In genomic region chrX:11100281-11101035, GRCh38 we compare ENCODE assay signal across 7 cellular contexts. TPM values are rescaled to one million over a fixed set of nuclear protein-coding genes. Genes with fewer than 3 reads are reported as not detected.
DNase-seq lines count a peak whose midpoint lies in the region; ATAC-seq and TF ChIP-seq lines count a peak whose summit lies in the region.

No MANE protein-coding gene starts in this region.

- H3K4me3 Mint-ChIP-seq in stimulated activated naive B cell treated with anti-CD40 and anti-IgM and Interleukin-4, amounts not matched to agents 10 μg/mL and 1 μg/mL and 100 μg/mL, for 72 hours = no peak overlapping the region

- no peaks in the 10 kb centered on the region for H3K36me3 ChIP-seq in mammary epithelial cell (ENCODE audit: insufficient read depth, low read length)

- no peak overlapping the region for H3K27ac Mint-ChIP-seq in stimulated activated naive B cell treated with anti-CD40 and anti-IgM and Interleukin-4, amounts not matched to agents 10 μg/mL and 1 μg/mL and 100 μg/mL, for 72 hours

- peak overlapping the region; percentile 47 for H3K27ac ChIP-seq in mammary epithelial cell (ENCODE audit: insufficient read depth, low read depth, low read length)

- peak overlapping the region; percentile 35 for H2AFZ ChIP-seq in mammary epithelial cell (ENCODE audit: low read depth, low read length)

- 20% methylated on average over 10 of the region's 10 CpGs for WGBS in mammary epithelial cell (ENCODE audit: low coverage, missing lambda C conversion rate)

- H3K4me1 Mint-ChIP-seq in stimulated activated naive B cell treated with anti-CD40 and anti-IgM and Interleukin-4, amounts not matched to agents 10 μg/mL and 1 μg/mL and 100 μg/mL, for 72 hours = peaks cover 0 to 8% of the 10 kb centered on the region in 2 donors

- H3K4me2 ChIP-seq in mammary epithelial cell (ENCODE audit: insufficient read depth, low read depth, low read length) = no peak overlapping the region

- H3K9ac ChIP-seq in mammary epithelial cell (ENCODE audit: insufficient read depth, low read length) = peak overlapping the region; percentile 20

- CTCF ChIA-PET in mammary epithelial cell (lab: Charles Lee; ENCODE audit: low non-redundant PET) = no interaction called here

- peaks cover 6% of the 10 kb centered on the region for H3K4me1 ChIP-seq in mammary epithelial cell (ENCODE audit: insufficient read depth, low read length)

- H4K20me1 ChIP-seq in mammary epithelial cell (ENCODE audit: insufficient read depth, low read length) = no peaks in the 10 kb centered on the region

- dilution Hi-C loops in mammary epithelial cell (cut with HindIII; ENCODE audit: low sequenced_read_pairs) = no loop called here

- H3K36me3 Mint-ChIP-seq in stimulated activated naive B cell treated with anti-CD40 and anti-IgM and Interleukin-4, amounts not matched to agents 10 μg/mL and 1 μg/mL and 100 μg/mL, for 72 hours = peaks cover 0 to 5% of the 10 kb centered on the region in 2 donors

- intact Hi-C loops in mammary epithelial cell (cut with micrococcal nuclease) = loop anchor here (1.0 to 5.0 kb wide), 6 partner anchors 224 to 910 kb away; no protein-coding TSS in a partner anchor

- no peaks in the 10 kb centered on the region for H3K9me3 Mint-ChIP-seq in stimulated activated naive B cell treated with anti-CD40 and anti-IgM and Interleukin-4, amounts not matched to agents 10 μg/mL and 1 μg/mL and 100 μg/mL, for 72 hours

- TF ChIP-seq CTCF in GM12875 (IDR thresholded peaks at IDR 0.05; ENCODE audit: borderline replicate concordance, insufficient read depth, low read depth, low read length) (0 out of 2 replicates have a peak, but pooled peaks have one; percentile 33), mammary epithelial cell (conservative IDR thresholded peaks at IDR 0.05 in 1 of 2, IDR thresholded peaks at IDR 0.05 in 1 of 2; ENCODE audit: extremely low read depth in 1 of 2, insufficient read depth in 1 of 2, low read depth in 1 of 2, low read length in 2 of 2) (peak; percentile 29 to 51)

- ATAC-seq in HG03175 (IDR thresholded peaks at IDR 0.05; ENCODE audit: unreplicated experiment) = no peak
- ATAC-seq in stimulated activated naive B cell treated with anti-CD40 and anti-IgM and Interleukin-4, amounts not matched to agents 10 μg/mL and 1 μg/mL and 100 μg/mL, for 72 hours (replicated peaks) = no peak

- DNase-seq in NCI-H2171 (lab: John Stamatoyannopoulos, UW) (peak; percentile 3), mammary epithelial cell (peak; percentile 61), lung microvascular endothelial cell (ENCODE audit: low read depth in 2 of 2) (peak; percentile 59 to 65), activated gamma-delta T cell treated with Interleukin-2 at 50 U/mL for 16 hours (no peak)
- DNase-seq in stimulated activated naive B cell treated with anti-CD40 and anti-IgM and Interleukin-4, amounts not matched to agents 10 μg/mL and 1 μg/mL and 100 μg/mL, for 72 hours = no peak

- H3K9me3 ChIP-seq in mammary epithelial cell (replicated peaks; ENCODE audit: insufficient read depth, low read length) = no peaks in the 10 kb centered on the region

- BruUV-seq in mammary epithelial cell (replicated peaks; lab: Mats Ljungman, UMichigan) = no TSS peak

- H3K79me2 ChIP-seq in mammary epithelial cell (ENCODE audit: insufficient read depth, low read length) = no peaks in the 10 kb centered on the region

- no peaks in the 10 kb centered on the region for H3K27me3 Mint-ChIP-seq in stimulated activated naive B cell treated with anti-CD40 and anti-IgM and Interleukin-4, amounts not matched to agents 10 μg/mL and 1 μg/mL and 100 μg/mL, for 72 hours

- H3K4me3 ChIP-seq in GM12875 (ENCODE audit: low read depth, low read length) (no peak overlapping the region), mammary epithelial cell (replicated peaks in 1 of 3; ENCODE audit: insufficient read depth in 1 of 3, low read depth in 2 of 3, low read length in 3 of 3) (no peak overlapping the region)

- no peaks in the 10 kb centered on the region for H3K27me3 ChIP-seq in mammary epithelial cell (ENCODE audit: insufficient read depth, low read length)

- in situ Hi-C loops in mammary epithelial cell (cut with MboI; ENCODE audit: low sequenced_read_pairs in 2 of 2) = loop anchor here in 1 of 2 donors (25.0 kb wide), 1 partner anchor 913 kb away; no protein-coding TSS in a partner anchor

RNA-seq across cellular contexts. Expression of gene HCCS, which starts 10.7 kb away (rescaled TPM):
- total RNA-seq in mammary epithelial cell (10 to 100 TPM; 25.8 to 42.2 TPM), lung microvascular endothelial cell (15.5 and 16.5 TPM in 2 replicates)
- 29.2 TPM for polyA plus RNA-seq in mammary epithelial cell
- 17.0 TPM for polyA minus RNA-seq in mammary epithelial cell

Comparison
In these comparisons a context has a peak if more than half of its experiments do, and no peak if none do; other contexts are left out.
1. DNase-seq: peak in NCI-H2171 (single experiment), mammary epithelial cell (single experiment) and lung microvascular endothelial cell (2 of 2); none in activated gamma-delta T cell treated with Interleukin-2 at 50 U/mL for 16 hours (single experiment) and stimulated activated naive B cell treated with anti-CD40 and anti-IgM and Interleukin-4, amounts not matched to agents 10 μg/mL and 1 μg/mL and 100 μg/mL, for 72 hours (single experiment).